ENCODE assay signal across 31 cellular contexts in genomic region chr2:220781622-220782241, GRCh38.
"Had no signal": no experiment of that assay in that cellular context is flagged by ENCODE, and none has a peak within 500 bp of the region (broad histone marks: within the 10 kb centered on the region; RNA-seq: fewer than 3 reads in every experiment).

No MANE protein-coding gene starts in this region.

- ATAC-seq: esophagus mucosa; foreskin keratinocyte; gastroesophageal sphincter; heart left ventricle; left lobe of liver; naive thymus-derived CD4-positive, alpha-beta T cell; psoas muscle; right cardiac atrium; stimulated activated naive B cell treated with anti-CD40 and anti-IgM and Interleukin-4, amounts not matched to agents 10 μg/mL and 1 μg/mL and 100 μg/mL, for 72 hours; upper lobe of right lung had no signal

- H2AFZ ChIP-seq: hepatocyte had no signal

- H3K4me1 Mint-ChIP-seq: memory B cell; naive thymus-derived CD4-positive, alpha-beta T cell; nephron progenitor cell; stimulated activated naive B cell treated with anti-CD40 and anti-IgM and Interleukin-4, amounts not matched to agents 10 μg/mL and 1 μg/mL and 100 μg/mL, for 72 hours had no signal

- H3K27me3 Mint-ChIP-seq: dendritic cell treated with granulocyte-macrophage colony-stimulating factor and Interleukin-4, amounts not matched to agents 40 ng/mL and 50 ng/mL, for 4 days; stimulated activated naive CD8-positive, alpha-beta T cell treated with anti-CD3 and anti-CD28 coated beads, Interleukin-15, Interleukin-2, amounts not matched to agents 100 ng/mL and 50 ng/mL, for 24 hours had no signal

- H3K27me3 ChIP-seq: colonic mucosa, foreskin keratinocyte, gastroesophageal sphincter, heart left ventricle, hepatocyte, ovary, spleen, suprapubic skin, transverse colon, upper lobe of right lung, uterus had no signal

- H3K4me3 ChIP-seq: colonic mucosa, gastroesophageal sphincter, heart left ventricle, hepatocyte, lung, ovary, psoas muscle, skin epidermis, spleen, suprapubic skin, transverse colon, upper lobe of right lung, uterus had no signal

- H3K4me3 Mint-ChIP-seq: dendritic cell treated with granulocyte-macrophage colony-stimulating factor and Interleukin-4, amounts not matched to agents 40 ng/mL and 50 ng/mL, for 4 days; endodermal cell; memory B cell; naive thymus-derived CD4-positive, alpha-beta T cell; nephron progenitor cell; stimulated activated naive B cell treated with anti-CD40 and anti-IgM and Interleukin-4, amounts not matched to agents 10 μg/mL and 1 μg/mL and 100 μg/mL, for 72 hours; stimulated activated naive CD8-positive, alpha-beta T cell treated with anti-CD3 and anti-CD28 coated beads, Interleukin-15, Interleukin-2, amounts not matched to agents 100 ng/mL and 50 ng/mL, for 24 hours had no signal

- H3K4me1 ChIP-seq: colonic mucosa, foreskin keratinocyte, psoas muscle, spleen, transverse colon, upper lobe of right lung, uterus had no signal

- H3K36me3 Mint-ChIP-seq: memory B cell; naive thymus-derived CD4-positive, alpha-beta T cell; stimulated activated naive B cell treated with anti-CD40 and anti-IgM and Interleukin-4, amounts not matched to agents 10 μg/mL and 1 μg/mL and 100 μg/mL, for 72 hours had no signal

- H3K9me3 Mint-ChIP-seq: memory B cell had no signal

- H3K27ac Mint-ChIP-seq: dendritic cell treated with granulocyte-macrophage colony-stimulating factor and Interleukin-4, amounts not matched to agents 40 ng/mL and 50 ng/mL, for 4 days; endodermal cell; memory B cell; naive thymus-derived CD4-positive, alpha-beta T cell; stimulated activated naive B cell treated with anti-CD40 and anti-IgM and Interleukin-4, amounts not matched to agents 10 μg/mL and 1 μg/mL and 100 μg/mL, for 72 hours; stimulated activated naive CD8-positive, alpha-beta T cell treated with anti-CD3 and anti-CD28 coated beads, Interleukin-15, Interleukin-2, amounts not matched to agents 100 ng/mL and 50 ng/mL, for 24 hours had no signal

- H3K36me3 ChIP-seq: colonic mucosa, gastroesophageal sphincter, heart left ventricle, ovary, spleen, suprapubic skin, transverse colon, upper lobe of right lung, uterus had no signal

- DNase-seq: colonic mucosa; effector CD8-positive, alpha-beta T cell; endodermal cell; foreskin keratinocyte; heart left ventricle; kidney; midbrain; naive thymus-derived CD4-positive, alpha-beta T cell; nephron progenitor cell; occipital lobe; ovary; posterior cingulate gyrus; psoas muscle; right cardiac atrium; spleen; stimulated activated CD4-positive, alpha-beta T cell treated with anti-CD3 and anti-CD28 coated beads, Interleukin-4, amount 100 ng/mL, for 4 hours; stimulated activated naive B cell treated with anti-CD40 and anti-IgM and Interleukin-4, amounts not matched to agents 10 μg/mL and 1 μg/mL and 100 μg/mL, for 72 hours; transverse colon; upper lobe of right lung; uterus had no signal

- H3K79me2 ChIP-seq: hepatocyte had no signal

- H3K9me3 ChIP-seq: colonic mucosa, ovary, suprapubic skin, transverse colon, upper lobe of right lung, uterus had no signal

- H3K27ac ChIP-seq: colonic mucosa, epithelial cell of prostate, foreskin keratinocyte, gastroesophageal sphincter, heart left ventricle, hepatocyte, ovary, psoas muscle, skin epidermis, spleen, suprapubic skin, transverse colon, upper lobe of right lung, uterus had no signal

- H3K4me2 ChIP-seq: hepatocyte had no signal
